In the genomic region with DNA sequence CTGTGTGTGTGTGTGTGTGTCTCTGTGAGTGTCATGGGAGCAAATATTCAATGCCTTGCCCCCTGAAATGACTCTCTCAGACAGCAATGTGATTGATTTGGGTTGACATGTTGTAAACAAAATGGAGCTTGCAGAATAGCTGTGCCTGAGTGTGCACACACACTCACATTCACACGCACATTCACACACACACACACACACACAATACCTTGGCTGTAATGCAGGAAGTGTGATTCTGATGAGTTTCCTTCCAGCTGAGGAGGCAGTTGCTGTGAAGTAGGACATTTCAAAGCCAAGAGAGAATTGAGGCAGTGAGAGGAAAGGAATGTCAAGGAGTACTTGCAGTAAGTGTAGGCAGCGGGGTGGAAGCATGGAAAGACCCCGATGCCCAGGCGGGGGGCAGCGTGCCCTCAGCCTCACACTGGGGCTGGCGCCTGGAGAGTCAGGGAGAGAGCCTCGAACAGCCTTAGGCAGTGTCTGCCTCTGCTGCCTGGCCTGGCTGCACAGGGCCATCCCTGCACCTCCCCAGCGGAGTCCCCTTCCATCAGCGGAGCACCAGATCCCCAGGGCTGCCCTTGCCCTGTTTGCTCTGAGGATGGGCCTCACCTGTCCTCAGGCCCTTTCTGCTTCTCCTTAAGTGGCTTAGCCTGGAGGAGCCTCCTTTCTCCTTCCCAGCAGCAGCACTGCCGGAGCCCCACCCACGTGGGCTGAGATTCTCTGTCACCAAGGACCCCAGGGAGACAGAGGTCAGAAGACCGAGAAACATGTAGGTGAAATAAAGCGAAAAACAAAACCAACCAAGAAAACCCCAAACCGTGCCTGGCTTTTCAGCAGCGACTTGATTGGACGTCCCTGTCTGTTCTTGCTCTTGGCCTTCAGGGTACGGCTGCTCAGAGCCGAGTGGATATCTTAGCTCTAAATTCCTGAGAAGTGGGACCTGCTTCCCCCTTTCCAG, we compare ENCODE assay signal across 12 cellular contexts. TPM values are rescaled to one million over a fixed set of nuclear protein-coding genes. Genes with fewer than 3 reads are reported as not detected.
DNase-seq lines count a peak whose midpoint lies in the region; ATAC-seq, FAIRE-seq and TF ChIP-seq lines count a peak whose summit lies in the region.
"Had no signal": no experiment of that assay in that cellular context is flagged by ENCODE, and none has a peak within 500 bp of the region (broad histone marks: within the 10 kb centered on the region; RNA-seq: fewer than 3 reads in every experiment).

No MANE protein-coding gene starts in this region.

- TF ChIP-seq EP300 in GM12878 (IDR thresholded peaks at IDR 0.05; ENCODE audit: borderline replicate concordance in 1 of 2, control insufficient read depth in 1 of 2, low read depth in 2 of 2, low read length in 2 of 2): no peak

- H3K27ac Mint-ChIP-seq in CD4-positive, alpha-beta T cell: no peak overlapping the region
- H3K27ac Mint-ChIP-seq: stimulated activated naive CD8-positive, alpha-beta T cell treated with anti-CD3 and anti-CD28 coated beads, Interleukin-15, Interleukin-2, amounts not matched to agents 100 ng/mL and 50 ng/mL, for 24 hours had no signal

- H3K36me3 ChIP-seq in GM12878 (ENCODE audit: control insufficient read depth in 2 of 2, insufficient read depth in 2 of 2, low read length in 1 of 2): peaks cover 21 to 29% of the 10 kb centered on the region in 2 experiments
- no peaks in the 10 kb centered on the region for H3K36me3 ChIP-seq in left ventricle myocardium inferior
- no peaks in the 10 kb centered on the region for H3K36me3 ChIP-seq in mucosa of descending colon (ENCODE audit: low read depth)

- ATAC-seq in GM18502 (IDR thresholded peaks at IDR 0.05; ENCODE audit: poor library complexity, unreplicated experiment) (peak; percentile 81), GM21360 (IDR thresholded peaks at IDR 0.05; ENCODE audit: unreplicated experiment) (peak; percentile 66), HG03064 (IDR thresholded peaks at IDR 0.05; ENCODE audit: low read depth, unreplicated experiment) (peak; percentile 78), GM12878 (peak; percentile 77), mucosa of descending colon (no peak)
- ATAC-seq in CD4-positive, alpha-beta T cell (ENCODE audit: poor library complexity): no peak

- intact Hi-C loops in GM12878 (cut with micrococcal nuclease; ENCODE audit: unreplicated experiment): loop anchor here (2.0 to 5.0 kb wide), 2 partner anchors 39 to 97 kb away; no protein-coding TSS in a partner anchor
- intact Hi-C loops in CD4-positive, alpha-beta T cell (cut with DNase I, micrococcal nuclease): no loop called here
- intact Hi-C loops in left ventricle myocardium inferior (cut with micrococcal nuclease): no loop called here
- intact Hi-C loops in mucosa of descending colon (cut with DNase I, micrococcal nuclease): no loop called here

- peak overlapping the region; percentile 91 for H3K27ac ChIP-seq in GM12878 (ENCODE audit: control insufficient read depth, insufficient read depth)
- H3K27ac ChIP-seq in CD4-positive, alpha-beta T cell (ENCODE audit: low read depth, low read length): no peak overlapping the region
- no peak overlapping the region for H3K27ac ChIP-seq in left ventricle myocardium inferior (replicated peaks)

- H4K20me1 ChIP-seq in GM12878 (ENCODE audit: control insufficient read depth, insufficient read depth): no peaks in the 10 kb centered on the region

- CTCF ChIA-PET in GM12878 (lab: Yijun Ruan, JAX): interaction anchor here (0.6 to 4.5 kb wide), 8 partner anchors 8 to 145 kb away, joined by 3 to 33 read pairs (median 7); a partner anchor contains a TSS
- CTCF ChIA-PET in CD4-positive, alpha-beta T cell (lab: Charles Lee): no interaction called here

- H3K9me3 Mint-ChIP-seq in CD4-positive, alpha-beta T cell: no peaks in the 10 kb centered on the region
- H3K9me3 Mint-ChIP-seq: stimulated activated naive CD8-positive, alpha-beta T cell treated with anti-CD3 and anti-CD28 coated beads, Interleukin-15, Interleukin-2, amounts not matched to agents 100 ng/mL and 50 ng/mL, for 24 hours had no signal

- in situ Hi-C loops in GM12878 (cut with MboI): no loop called here

- H3K9me3 ChIP-seq in GM12878 (replicated peaks; ENCODE audit: control insufficient read depth, insufficient read depth, low read length): no peaks in the 10 kb centered on the region
- no peaks in the 10 kb centered on the region for H3K9me3 ChIP-seq in CD4-positive, alpha-beta T cell (ENCODE audit: control insufficient read depth, low read length)
- H3K9me3 ChIP-seq in left ventricle myocardium inferior (replicated peaks): no peaks in the 10 kb centered on the region
- no peaks in the 10 kb centered on the region for H3K9me3 ChIP-seq in mucosa of descending colon

- no peak overlapping the region for H3K4me3 Mint-ChIP-seq in CD4-positive, alpha-beta T cell
- H3K4me3 Mint-ChIP-seq: stimulated activated naive CD8-positive, alpha-beta T cell treated with anti-CD3 and anti-CD28 coated beads, Interleukin-15, Interleukin-2, amounts not matched to agents 100 ng/mL and 50 ng/mL, for 24 hours had no signal

- 22% methylated on average over 16 of the region's 18 CpGs for WGBS in GM12878 (ENCODE audit: insufficient coverage, insufficient replicate concordance, low lambda C conversion rate, missing lambda C conversion rate)

- RAD21 ChIA-PET in GM12878 (lab: Charles Lee; ENCODE audit: unreplicated experiment): interaction anchor here (0.6 to 7.5 kb wide), 12 partner anchors 9 to 351 kb away, joined by 3 to 73 read pairs (median 4); a partner anchor contains a TSS

- TSS peak; percentile 80 for BruUV-seq in GM12878 (replicated peaks; lab: Mats Ljungman, UMichigan)

- H3K9ac ChIP-seq in GM12878 (ENCODE audit: control insufficient read depth, insufficient read depth, low read length): peak overlapping the region; percentile 66

- peak overlapping the region; percentile 37; the same call in 1 of the 2 replicates for H3K4me3 ChIP-seq in GM12878
- no peak overlapping the region for H3K4me3 ChIP-seq in left ventricle myocardium inferior
- no peak overlapping the region for H3K4me3 ChIP-seq in mucosa of descending colon

- peaks cover 75% of the 10 kb centered on the region for H3K4me1 ChIP-seq in GM12878 (ENCODE audit: control insufficient read depth, insufficient read depth, low read length)
- H3K4me1 ChIP-seq in left ventricle myocardium inferior: no peaks in the 10 kb centered on the region
- no peaks in the 10 kb centered on the region for H3K4me1 ChIP-seq in mucosa of descending colon (ENCODE audit: low read depth)

- H3K4me1 Mint-ChIP-seq in CD4-positive, alpha-beta T cell (ENCODE audit: low read depth): no peaks in the 10 kb centered on the region

- peak; percentile 80 for FAIRE-seq in GM12878 (lab: Jason Lieb, UNC)

- peaks cover 56% of the 10 kb centered on the region for H3K79me2 ChIP-seq in GM12878 (ENCODE audit: control insufficient read depth, insufficient read depth, low read length)

- TF ChIP-seq POLR2A in GM12878 (IDR thresholded peaks at IDR 0.05; ENCODE audit: low read depth, low read length): no peak

- no peaks in the 10 kb centered on the region for H3K36me3 Mint-ChIP-seq in CD4-positive, alpha-beta T cell (ENCODE audit: low read depth)
- H3K36me3 Mint-ChIP-seq: CD4-positive, CD25-positive, alpha-beta regulatory T cell had no signal

- SMC1A ChIA-PET in GM12878 (lab: Charles Lee; ENCODE audit: uncharacterized antibody, unreplicated experiment): interaction anchor here (0.9 to 5.7 kb wide), 12 partner anchors 9 to 182 kb away, joined by 3 to 86 read pairs (median 5); no protein-coding TSS in a partner anchor

- TF ChIP-seq RAD21 in GM12878 (IDR thresholded peaks at IDR 0.05; ENCODE audit: insufficient read depth, low read depth, low read length): no peak

- H3K4me2 ChIP-seq in GM12878 (ENCODE audit: control insufficient read depth, insufficient read depth): peak overlapping the region; percentile 62

- POLR2A ChIA-PET in GM12878 (lab: Charles Lee): interaction anchor here (0.6 to 4.0 kb wide), 4 partner anchors 9 to 100 kb away, joined by 3 to 71 read pairs (median 8); a partner anchor contains a TSS
- POLR2A ChIA-PET in CD4-positive, alpha-beta T cell (lab: Charles Lee): no interaction called here

- no peak for TF ChIP-seq CTCF in GM12878 (IDR thresholded peaks at IDR 0.05 in 2 of 3, conservative IDR thresholded peaks at IDR 0.05 in 1 of 3; ENCODE audit: control insufficient read depth in 2 of 3, extremely low read depth in 1 of 3, insufficient read depth in 1 of 3, low read depth in 3 of 3, low read length in 3 of 3)
- no peak for TF ChIP-seq CTCF in CD4-positive, alpha-beta T cell (IDR thresholded peaks at IDR 0.05)
- no peak for TF ChIP-seq CTCF in left ventricle myocardium inferior (IDR thresholded peaks at IDR 0.05; ENCODE audit: borderline replicate concordance)
- no peak for TF ChIP-seq CTCF in mucosa of descending colon (IDR thresholded peaks at IDR 0.05)

- H3K27me3 ChIP-seq in GM12878 (replicated peaks in 1 of 2; ENCODE audit: control insufficient read depth in 2 of 2, insufficient read depth in 2 of 2, low read length in 1 of 2): no peaks in the 10 kb centered on the region
- no peaks in the 10 kb centered on the region for H3K27me3 ChIP-seq in CD4-positive, alpha-beta T cell (ENCODE audit: control insufficient read depth, insufficient read depth, low read length)
- H3K27me3 ChIP-seq in left ventricle myocardium inferior (ENCODE audit: low read depth): peaks cover 52% of the 10 kb centered on the region

- DNase-seq in GM12878 (ENCODE audit: low read depth, low spot score): peak; percentile 79
- DNase-seq in CD4-positive, alpha-beta T cell: no peak
- DNase-seq in iPS-NIHi7 (ENCODE audit: extremely low spot score): no peak
- no peak for DNase-seq in left ventricle myocardium inferior
- no peak for DNase-seq in mucosa of descending colon
- DNase-seq: CD4-positive, CD25-positive, alpha-beta regulatory T cell; mammary epithelial cell; SHP77 had no signal

- H2AFZ ChIP-seq in GM12878 (ENCODE audit: control insufficient read depth, low read depth, low read length): peak overlapping the region; percentile 88

- H3K27me3 Mint-ChIP-seq in CD4-positive, alpha-beta T cell: peaks cover 22% of the 10 kb centered on the region

RNA-seq across cellular contexts. Expression of a gene that starts 9.2 kb away (rescaled TPM):
- 253 and 276 TPM in 2 replicates for total RNA-seq in GM12878 (2013; cell fraction: nucleolus; rRNA removed)
- total RNA-seq in GM12878 (2014; rRNA removed) (16.4 and 18.7 TPM in 2 replicates), GM12878 (2014; rRNA removed; fragmentation: Illumina TruSeq; extraction: Trizol) (19.6 and 20.6 TPM in 2 replicates), GM12878 (2021) (29.2 and 29.7 TPM in 2 replicates), left ventricle myocardium inferior (1.2 TPM), mucosa of descending colon (under 1 TPM; 0.25 to 0.78 (median 0.41) TPM)
- polyA plus RNA-seq in GM12878 (2011; ENCODE audit: low read depth): 5.9 TPM
- polyA plus RNA-seq in GM12878 (2011; rRNA removed) (29.4 and 35.7 TPM in 2 replicates), GM12878 (2014; fragmentation: Illumina TruSeq; extraction: Trizol) (25.9 and 35.2 TPM in 2 replicates), GM12878 (2014; fragmentation: Nextera tagmentation; extraction: Ambion mirVana) (1 to 10 TPM; 5.4 to 6.5 TPM), GM12878 (2014; rRNA removed) (23.8 and 25.1 TPM in 2 replicates), GM12878 (2016; fragmentation: Nextera tagmentation; extraction: Ambion mirVana) (10 to 100 TPM; 17.2 to 25.5 TPM)
- 17.6 and 21.4 TPM in 2 replicates for polyA plus RNA-seq in GM12878 (2011; cell fraction: cytosol; rRNA removed)
- 41.2 and 43.5 TPM in 2 replicates for polyA plus RNA-seq in GM12878 (2011; cell fraction: nucleus; rRNA removed)
- 11.7 and 14.9 TPM in 2 replicates for polyA plus RNA-seq in GM12878 (2012)
- polyA minus RNA-seq in GM12878 (2011; rRNA and poly(A)+ RNA removed): 41.6 and 44.3 TPM in 2 replicates
- 10.4 and 15.6 TPM in 2 replicates for polyA minus RNA-seq in GM12878 (2011; cell fraction: cytosol; rRNA and poly(A)+ RNA removed)
- 21.4 and 39.5 TPM in 2 replicates for polyA minus RNA-seq in GM12878 (2011; cell fraction: nucleus; rRNA and poly(A)+ RNA removed)
- under 1 TPM; 0.11 to 0.17 TPM for total RNA-seq in CD4-positive, alpha-beta T cell

RNA-seq across cellular contexts. Expression of a gene that starts 56.1 kb away (rescaled TPM):
- 158 and 182 TPM in 2 replicates for total RNA-seq in GM12878 (2013; cell fraction: nucleolus; rRNA removed)
- total RNA-seq in GM12878 (2014; rRNA removed): 53.2 and 53.9 TPM in 2 replicates
- 37.0 and 38.7 TPM in 2 replicates for total RNA-seq in GM12878 (2014; rRNA removed; fragmentation: Illumina TruSeq; extraction: Trizol)
- total RNA-seq in GM12878 (2021): 27.7 and 30.0 TPM in 2 replicates
- 21.7 TPM for polyA plus RNA-seq in GM12878 (2011; ENCODE audit: low read depth)
- polyA plus RNA-seq in GM12878 (2011; rRNA removed): 31.3 and 41.4 TPM in 2 replicates
- polyA plus RNA-seq in GM12878 (2011; cell fraction: cytosol; rRNA removed): 14.9 and 16.3 TPM in 2 replicates
- 29.5 and 30.7 TPM in 2 replicates for polyA plus RNA-seq in GM12878 (2011; cell fraction: nucleus; rRNA removed)
- polyA plus RNA-seq in GM12878 (2012): 17.5 and 19.7 TPM in 2 replicates
- 25.0 and 29.8 TPM in 2 replicates for polyA plus RNA-seq in GM12878 (2014; fragmentation: Illumina TruSeq; extraction: Trizol)
- 10 to 100 TPM in 1 of 2 experiments, 1 to 10 TPM in 1; 6.3 to 13.6 TPM for polyA plus RNA-seq in GM12878 (2014; fragmentation: Nextera tagmentation; extraction: Ambion mirVana)
- 28.0 and 33.2 TPM in 2 replicates for polyA plus RNA-seq in GM12878 (2014; rRNA removed)
- polyA plus RNA-seq in GM12878 (2016; fragmentation: Nextera tagmentation; extraction: Ambion mirVana): 10 to 100 TPM; 29.9 to 31.9 TPM
- polyA minus RNA-seq in GM12878 (2011; rRNA and poly(A)+ RNA removed): 35.1 and 39.8 TPM in 2 replicates
- 17.1 and 18.2 TPM in 2 replicates for polyA minus RNA-seq in GM12878 (2011; cell fraction: cytosol; rRNA and poly(A)+ RNA removed)
- 32.4 and 42.4 TPM in 2 replicates for polyA minus RNA-seq in GM12878 (2011; cell fraction: nucleus; rRNA and poly(A)+ RNA removed)
- total RNA-seq in CD4-positive, alpha-beta T cell: 10 to 100 TPM; 53.0 to 56.2 TPM
- total RNA-seq in left ventricle myocardium inferior: 16.4 TPM
- total RNA-seq in mucosa of descending colon: 10 to 100 TPM; 24.7 to 35.1 (median 33.3) TPM

Comparison
In these comparisons a context has a peak if more than half of its experiments do, and no peak if none do; other contexts are left out.
1. ATAC-seq: peak in GM18502 (single experiment), GM21360 (single experiment), HG03064 (single experiment) and GM12878 (single experiment); none in CD4-positive, alpha-beta T cell (single experiment) and mucosa of descending colon (single experiment).